10 cellular contexts compared by ENCODE assay signal in the genomic region with DNA sequence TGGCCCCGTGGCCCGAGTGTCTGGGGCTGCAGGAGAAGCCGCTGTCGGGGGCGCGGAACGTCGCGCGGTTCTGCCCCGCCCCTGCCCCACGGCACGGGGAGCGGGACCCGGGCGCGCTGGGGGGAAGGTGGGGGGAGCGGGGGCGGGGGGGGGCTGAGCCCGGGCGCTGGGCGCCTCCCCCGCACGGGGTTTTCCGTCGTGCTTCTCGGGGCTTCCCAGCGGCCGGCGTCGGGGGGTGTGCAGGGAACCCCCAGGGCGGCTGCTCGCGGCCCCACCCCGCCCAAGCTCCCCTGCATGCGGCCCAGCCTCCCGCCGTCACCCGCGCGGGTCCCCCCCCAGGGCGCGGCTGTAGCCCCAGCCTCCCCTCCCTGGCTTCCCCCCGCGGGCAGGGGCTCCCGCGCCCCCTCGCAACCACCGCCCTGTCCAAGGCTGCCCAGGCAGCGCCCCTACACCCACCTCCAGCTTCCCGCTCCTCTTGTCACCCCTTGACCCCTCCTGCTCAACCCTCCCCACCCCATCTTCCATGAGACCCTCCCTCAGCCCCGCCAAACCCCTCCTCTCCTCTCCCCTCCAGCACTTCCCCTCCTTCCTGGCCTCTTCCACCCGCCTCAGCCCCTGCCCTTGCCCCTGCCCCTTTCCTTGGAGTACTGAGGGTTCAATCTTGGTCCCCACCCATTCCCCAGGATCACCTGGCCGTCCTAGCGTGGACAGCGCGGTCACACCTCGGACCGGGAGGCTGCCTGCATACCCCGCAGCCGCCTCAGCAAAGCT. TPM values are rescaled to one million over a fixed set of nuclear protein-coding genes. Genes with fewer than 3 reads are reported as not detected.
DNase-seq lines count a peak whose midpoint lies in the region; ATAC-seq and TF ChIP-seq lines count a peak whose summit lies in the region.
"Had no signal": no experiment of that assay in that cellular context is flagged by ENCODE, and none has a peak within 500 bp of the region (broad histone marks: within the 10 kb centered on the region; RNA-seq: fewer than 3 reads in every experiment).

No MANE protein-coding gene starts in this region.

- no peaks in the 10 kb centered on the region for H4K20me1 ChIP-seq in osteoblast (ENCODE audit: insufficient read depth, low read length)

- peak; percentile 51 for ATAC-seq in activated naive CD8-positive, alpha-beta T cell treated with anti-CD3 and anti-CD28 coated beads, Interleukin-2, amount 50 U/mL, for 24 hours
- ATAC-seq in GM18517 (IDR thresholded peaks at IDR 0.05; ENCODE audit: unreplicated experiment): no peak

- intact Hi-C loops in ascending aorta (cut with DNase I): no loop called here

- H3K79me2 ChIP-seq in osteoblast (ENCODE audit: insufficient read depth, low read length): no peaks in the 10 kb centered on the region

- H3K27me3 ChIP-seq in osteoblast (ENCODE audit: insufficient read depth, low read length) (peaks cover 47% of the 10 kb centered on the region), ascending aorta (peaks cover 24% of the 10 kb centered on the region)

- H3K9me3 ChIP-seq in osteoblast (ENCODE audit: low read depth, low read length) (no peaks in the 10 kb centered on the region), ascending aorta (no peaks in the 10 kb centered on the region)

- DNase-seq in D341Med (ENCODE audit: low spot score): peak; percentile 43
- peak; percentile 64 for DNase-seq in activated naive CD8-positive, alpha-beta T cell treated with anti-CD3 and anti-CD28 coated beads, Interleukin-2, amount 50 U/mL, for 24 hours
- peak; percentile 63 for DNase-seq in osteoblast (ENCODE audit: insufficient read length, low spot score, missing footprints)
- no peak for DNase-seq in ascending aorta (ENCODE audit: low spot score in 2 of 2)
- no peak for DNase-seq in substantia nigra (lab: John Stamatoyannopoulos, UW)
- no peak for DNase-seq in NCI-H526 (lab: John Stamatoyannopoulos, UW)

- H3K27ac ChIP-seq in osteoblast (ENCODE audit: low read depth, low read length) (no peak overlapping the region), ascending aorta (no peak overlapping the region), substantia nigra (ENCODE audit: low read depth, low read length, poor library complexity, severe bottlenecking) (no peak overlapping the region)

- H3K36me3 ChIP-seq in osteoblast (ENCODE audit: insufficient read depth, low read length) (no peaks in the 10 kb centered on the region), ascending aorta (no peaks in the 10 kb centered on the region)

- no peaks in the 10 kb centered on the region for H3K9me3 Mint-ChIP-seq in T-helper 1 cell treated with Interleukin-12 subunit alpha and Interleukin-12 subunit beta and Interleukin-4 antibody, amounts not matched to agents 30 μg/mL and 1 μg/mL, for 36 hours
- H3K9me3 Mint-ChIP-seq in activated naive CD8-positive, alpha-beta T cell treated with anti-CD3 and anti-CD28 coated beads, Interleukin-2, amount 50 U/mL, for 24 hours: no peaks in the 10 kb centered on the region

- peaks cover 15% of the 10 kb centered on the region for H3K27me3 Mint-ChIP-seq in T-helper 1 cell treated with Interleukin-12 subunit alpha and Interleukin-12 subunit beta and Interleukin-4 antibody, amounts not matched to agents 30 μg/mL and 1 μg/mL, for 36 hours (ENCODE audit: low read depth)
- peaks cover 6% of the 10 kb centered on the region for H3K27me3 Mint-ChIP-seq in activated naive CD8-positive, alpha-beta T cell treated with anti-CD3 and anti-CD28 coated beads, Interleukin-2, amount 50 U/mL, for 24 hours

- H3K4me3 ChIP-seq in osteoblast (ENCODE audit: insufficient read depth, low read length) (no peak overlapping the region), ascending aorta (no peak overlapping the region)
- H3K4me3 ChIP-seq: lung had no signal

- no peak for TF ChIP-seq CTCF in osteoblast (IDR thresholded peaks at IDR 0.05; ENCODE audit: extremely low read depth, low read depth, low read length)
- TF ChIP-seq CTCF in ascending aorta (IDR thresholded peaks at IDR 0.05): no peak

- H2AFZ ChIP-seq in osteoblast (ENCODE audit: low read length): no peak overlapping the region

- H3K27ac Mint-ChIP-seq in T-helper 1 cell treated with Interleukin-12 subunit alpha and Interleukin-12 subunit beta and Interleukin-4 antibody, amounts not matched to agents 30 μg/mL and 1 μg/mL, for 36 hours: no peak overlapping the region
- H3K27ac Mint-ChIP-seq in activated naive CD8-positive, alpha-beta T cell treated with anti-CD3 and anti-CD28 coated beads, Interleukin-2, amount 50 U/mL, for 24 hours: peak overlapping the region; percentile 73

- peaks cover 9% of the 10 kb centered on the region for H3K4me1 Mint-ChIP-seq in T-helper 1 cell treated with Interleukin-12 subunit alpha and Interleukin-12 subunit beta and Interleukin-4 antibody, amounts not matched to agents 30 μg/mL and 1 μg/mL, for 36 hours (ENCODE audit: low read depth)
- H3K4me1 Mint-ChIP-seq in activated naive CD8-positive, alpha-beta T cell treated with anti-CD3 and anti-CD28 coated beads, Interleukin-2, amount 50 U/mL, for 24 hours: peaks cover 21% of the 10 kb centered on the region

- H3K4me2 ChIP-seq in osteoblast (ENCODE audit: insufficient read depth, low read length): no peak overlapping the region

- H3K36me3 Mint-ChIP-seq in T-helper 1 cell treated with Interleukin-12 subunit alpha and Interleukin-12 subunit beta and Interleukin-4 antibody, amounts not matched to agents 30 μg/mL and 1 μg/mL, for 36 hours (ENCODE audit: low read depth): no peaks in the 10 kb centered on the region
- H3K36me3 Mint-ChIP-seq in activated naive CD8-positive, alpha-beta T cell treated with anti-CD3 and anti-CD28 coated beads, Interleukin-2, amount 50 U/mL, for 24 hours (ENCODE audit: low read depth): no peaks in the 10 kb centered on the region

- peak overlapping the region; percentile 14 for H3K4me3 Mint-ChIP-seq in T-helper 1 cell treated with Interleukin-12 subunit alpha and Interleukin-12 subunit beta and Interleukin-4 antibody, amounts not matched to agents 30 μg/mL and 1 μg/mL, for 36 hours
- H3K4me3 Mint-ChIP-seq in activated naive CD8-positive, alpha-beta T cell treated with anti-CD3 and anti-CD28 coated beads, Interleukin-2, amount 50 U/mL, for 24 hours: peak overlapping the region; percentile 46

- H3K4me1 ChIP-seq in osteoblast (ENCODE audit: insufficient read depth, low read length): no peaks in the 10 kb centered on the region
- no peaks in the 10 kb centered on the region for H3K4me1 ChIP-seq in ascending aorta

RNA-seq across cellular contexts. Expression of a gene that starts 1.7 kb away (rescaled TPM):
- total RNA-seq in osteoblast (not detected in 2 replicates), ascending aorta (not detected)
- total RNA-seq: NCI-H460 had no signal

RNA-seq across cellular contexts. Expression of a gene that starts 47.2 kb away (rescaled TPM):
- total RNA-seq in osteoblast (not detected in 2 replicates), ascending aorta (not detected)
- total RNA-seq: lung, NCI-H460 had no signal

RNA-seq across cellular contexts. Expression of a gene that starts 50.3 kb away (rescaled TPM):
- total RNA-seq in osteoblast: 14.4 and 19.9 TPM in 2 replicates
- total RNA-seq in ascending aorta: 269 TPM

Comparison
In these comparisons a context has a peak if more than half of its experiments do, and no peak if none do; other contexts are left out.
1. DNase-seq: peak in D341Med (single experiment), activated naive CD8-positive, alpha-beta T cell treated with anti-CD3 and anti-CD28 coated beads, Interleukin-2, amount 50 U/mL, for 24 hours (single experiment) and osteoblast (single experiment); none in ascending aorta (0 of 2), substantia nigra (0 of 49) and NCI-H526 (0 of 2).
2. RNA of a gene that starts 50.3 kb away (total RNA-seq): 269 TPM in ascending aorta (single experiment); 14.4 to 19.9 TPM in osteoblast; every median in the first group is over 10 times any median in the second.